In the genomic region with DNA sequence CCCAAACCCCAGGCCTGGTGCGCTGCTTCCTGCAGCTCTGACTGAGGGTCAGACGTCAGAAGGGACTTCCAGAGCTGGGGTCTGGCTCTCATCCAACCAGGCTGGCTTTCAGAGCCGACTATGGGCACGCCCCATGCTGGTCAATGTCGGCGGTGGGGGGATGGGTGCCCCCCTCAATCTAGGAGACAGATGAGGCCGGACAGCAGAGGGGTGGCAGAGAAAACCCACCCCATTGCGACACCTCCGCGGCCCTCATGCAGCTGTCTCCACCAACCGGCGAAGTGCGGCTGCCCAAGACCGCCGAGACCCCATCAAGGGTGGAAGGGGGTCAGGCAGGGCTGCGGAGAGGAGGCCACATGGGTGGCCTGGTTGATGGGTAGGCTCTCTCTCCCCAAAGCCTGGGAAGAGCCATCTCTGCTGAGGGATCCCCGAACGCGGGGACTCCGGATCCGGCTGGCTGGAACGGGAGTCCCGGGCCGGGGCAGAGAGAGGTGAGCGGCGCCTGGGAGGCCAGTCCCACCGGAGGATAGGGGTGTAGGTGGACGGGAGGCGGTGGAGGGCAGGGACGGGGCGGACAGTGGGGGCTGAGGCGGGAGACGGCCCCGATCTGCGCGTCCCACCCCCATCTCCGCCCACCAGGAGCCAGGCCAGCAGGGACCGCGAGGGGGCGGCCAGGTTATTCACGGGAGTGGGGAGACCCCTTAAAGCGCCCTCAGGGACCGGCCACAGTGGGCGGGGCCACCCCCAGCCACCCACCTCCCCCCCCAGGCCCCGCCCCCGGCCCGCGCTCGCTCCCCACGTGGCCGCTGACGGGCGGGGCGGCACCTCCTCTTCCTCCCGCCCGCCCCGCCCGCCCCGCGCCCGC, we compare ENCODE assay signal across 8 cellular contexts. TPM values are rescaled to one million over a fixed set of nuclear protein-coding genes. Genes with fewer than 3 reads are reported as not detected.
DNase-seq lines count a peak whose midpoint lies in the region; ATAC-seq and TF ChIP-seq lines count a peak whose summit lies in the region.

A gene (plus strand): TSS at position 864 of the 865 bp plus-strand sequence. CDS start 11,748 bp downstream, outside the sequence.

- H3K9me3 Mint-ChIP-seq in activated CD4-positive, alpha-beta T cell treated with anti-CD3 and anti-CD28 coated beads, Interleukin-2, amount 10 ng/mL, durations not matched to agents 24 days and 14 days: no peaks in the 10 kb centered on the region

- H3K27ac Mint-ChIP-seq in activated CD4-positive, alpha-beta T cell treated with anti-CD3 and anti-CD28 coated beads, Interleukin-2, amount 10 ng/mL, durations not matched to agents 24 days and 14 days: peak within 1 kb of the TSS; percentile 58

- peaks cover 6% of the 10 kb centered on the region for H3K9me3 ChIP-seq in AG04450 (ENCODE audit: control insufficient read depth, insufficient read depth, low read length)

- ATAC-seq in GM18867 (IDR thresholded peaks at IDR 0.05; ENCODE audit: unreplicated experiment) (peak; percentile 42), HG02763 (IDR thresholded peaks at IDR 0.05; ENCODE audit: unreplicated experiment) (no peak)

- H3K4me3 ChIP-seq in AG04450 (ENCODE audit: low read depth, low read length): peak within 1 kb of the TSS; percentile 87
- H3K4me3 ChIP-seq in lower leg skin (ENCODE audit: low read depth, poor library complexity, severe bottlenecking): peak within 1 kb of the TSS; percentile 84

- H3K4me3 Mint-ChIP-seq in activated CD4-positive, alpha-beta T cell treated with anti-CD3 and anti-CD28 coated beads, Interleukin-2, amount 10 ng/mL, durations not matched to agents 24 days and 14 days: peak within 1 kb of the TSS; percentile 84

- intact Hi-C loops in activated CD4-positive, alpha-beta T cell treated with anti-CD3 and anti-CD28 coated beads, Interleukin-2, amount 10 ng/mL, durations not matched to agents 24 days and 14 days (cut with micrococcal nuclease): loop anchor here (1.0 to 5.0 kb wide), 3 partner anchors 12 to 37 kb away; no protein-coding TSS in a partner anchor
- intact Hi-C loops in lower leg skin (cut with DNase I; ENCODE audit: low total_unique reads): no loop called here

- CTCF ChIA-PET in AG04450 (lab: Charles Lee): no interaction called here

- 6 to 10% methylated on average over 38 to 41 of the region's 61 CpGs for WGBS in lower leg skin, 2 donors

- peaks cover 5% of the 10 kb centered on the region for H3K36me3 Mint-ChIP-seq in activated CD4-positive, alpha-beta T cell treated with anti-CD3 and anti-CD28 coated beads, Interleukin-2, amount 10 ng/mL, durations not matched to agents 24 days and 14 days (ENCODE audit: low read depth)

- POLR2A ChIA-PET in AG04450 (lab: Yijun Ruan, JAX): no interaction called here

- no peak for TF ChIP-seq CTCF in AG04450 (IDR thresholded peaks at IDR 0.05; ENCODE audit: low read depth, low read length)
- no peak for TF ChIP-seq CTCF in lower leg skin (IDR thresholded peaks at IDR 0.05)

- H3K27me3 Mint-ChIP-seq in activated CD4-positive, alpha-beta T cell treated with anti-CD3 and anti-CD28 coated beads, Interleukin-2, amount 10 ng/mL, durations not matched to agents 24 days and 14 days: peaks cover 2% of the 10 kb centered on the region

- peak within 1 kb of the TSS; percentile 47 for H3K27ac ChIP-seq in AG04450 (ENCODE audit: low read depth, low read length)

- no peak for DNase-seq in AG04450 (ENCODE audit: low read depth, low spot score)
- peak; percentile 18 for DNase-seq in NCI-H1105 treated with DMSO at 0.1 percent for 48 hours (lab: John Stamatoyannopoulos, UW)
- peak; percentile 86 for DNase-seq in activated CD4-positive, alpha-beta T cell treated with anti-CD3 and anti-CD28 coated beads, Interleukin-2, amount 10 ng/mL, durations not matched to agents 24 days and 14 days
- peak; percentile 40 for DNase-seq in effector CD8-positive, alpha-beta T cell (lab: John Stamatoyannopoulos, UW)
- no peak for DNase-seq in lower leg skin (ENCODE audit: low spot score in 2 of 2)
- peak; percentile 49 to 59 for DNase-seq in stimulated activated CD4-positive, alpha-beta T cell treated with anti-CD3 and anti-CD28 coated beads, Interleukin-4, amount 100 ng/mL, for 4 hours

- peaks cover 44% of the 10 kb centered on the region for H3K4me1 Mint-ChIP-seq in activated CD4-positive, alpha-beta T cell treated with anti-CD3 and anti-CD28 coated beads, Interleukin-2, amount 10 ng/mL, durations not matched to agents 24 days and 14 days

- H3K27me3 ChIP-seq in AG04450 (ENCODE audit: control insufficient read depth, insufficient read depth, low read length): no peaks in the 10 kb centered on the region

- no peak for TF ChIP-seq POLR2A in lower leg skin (IDR thresholded peaks at IDR 0.05)

RNA-seq across cellular contexts. Expression of the gene that starts here (rescaled TPM):
- 14.9 and 18.9 TPM in 2 replicates for polyA plus RNA-seq in AG04450 (2011; rRNA removed)
- polyA minus RNA-seq in AG04450 (2011; rRNA and poly(A)+ RNA removed): 12.1 and 16.1 TPM in 2 replicates
- 90.9 and 92.3 TPM in 2 replicates for total RNA-seq in activated CD4-positive, alpha-beta T cell treated with anti-CD3 and anti-CD28 coated beads, Interleukin-2, amount 10 ng/mL, durations not matched to agents 24 days and 14 days
- total RNA-seq in lower leg skin: 100 to 1,000 TPM in 1 of 4 donors, 10 to 100 TPM in 3; 63.8 to 121 (median 83.9) TPM

Comparison
In these comparisons a context has a peak if more than half of its experiments do, and no peak if none do; other contexts are left out.
1. DNase-seq: peak in NCI-H1105 treated with DMSO at 0.1 percent for 48 hours (single experiment), activated CD4-positive, alpha-beta T cell treated with anti-CD3 and anti-CD28 coated beads, Interleukin-2, amount 10 ng/mL, durations not matched to agents 24 days and 14 days (single experiment), effector CD8-positive, alpha-beta T cell (single experiment) and stimulated activated CD4-positive, alpha-beta T cell treated with anti-CD3 and anti-CD28 coated beads, Interleukin-4, amount 100 ng/mL, for 4 hours (2 of 2); none in AG04450 (single experiment) and lower leg skin (0 of 2).